Comparison of ENCODE assay signal across 17 cellular contexts in the genomic region with DNA sequence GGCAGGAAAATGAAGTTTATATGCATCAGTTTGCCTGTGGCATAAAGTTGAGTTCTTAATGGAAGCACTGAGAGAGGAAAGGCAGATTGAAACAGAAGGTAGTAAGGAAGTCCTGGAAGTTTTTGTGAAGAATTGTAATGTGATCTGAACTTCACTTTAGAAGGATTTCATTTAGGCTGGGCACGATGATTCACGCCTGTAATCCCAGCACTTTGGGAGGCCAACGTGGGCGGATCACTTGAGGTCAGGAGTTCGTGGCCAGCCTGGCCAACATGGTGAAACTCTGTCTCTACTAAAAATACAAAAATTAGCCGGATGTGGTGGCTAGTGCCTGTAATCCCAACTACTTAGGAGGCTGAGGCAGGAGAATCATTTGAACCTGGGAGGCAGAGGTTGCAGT. TPM values are rescaled to one million over a fixed set of nuclear protein-coding genes. Genes with fewer than 3 reads are reported as not detected.
"Had no signal": no experiment of that assay in that cellular context is flagged by ENCODE, and none has a peak within 500 bp of the region (broad histone marks: within the 10 kb centered on the region; RNA-seq: fewer than 3 reads in every experiment).

No MANE protein-coding gene starts in this region.

RNA-seq across cellular contexts. Expression of gene SHISAL2B, which starts 27.1 kb away (rescaled TPM):
- total RNA-seq: activated naive CD4-positive, alpha-beta T cell treated with anti-CD3 and anti-CD28 coated beads for 36 hours; activated T-cell treated with anti-CD3 and anti-CD28 coated beads, Interleukin-2, amount 50 U/mL, for 4 hours; aorta; cardiac muscle cell; chondrocyte; dermis blood vessel endothelial cell; endothelial cell of umbilical vein; esophagus squamous epithelium; liver; mucosa of descending colon; naive thymus-derived CD4-positive, alpha-beta T cell; osteocyte; prostate gland; right cardiac atrium; suprapubic skin; transverse colon; uterus had no signal
- polyA plus RNA-seq: aorta; endothelial cell of umbilical vein; liver; naive thymus-derived CD4-positive, alpha-beta T cell; right cardiac atrium had no signal
